Comparison of ENCODE assay signal across 9 cellular contexts in the genomic region with DNA sequence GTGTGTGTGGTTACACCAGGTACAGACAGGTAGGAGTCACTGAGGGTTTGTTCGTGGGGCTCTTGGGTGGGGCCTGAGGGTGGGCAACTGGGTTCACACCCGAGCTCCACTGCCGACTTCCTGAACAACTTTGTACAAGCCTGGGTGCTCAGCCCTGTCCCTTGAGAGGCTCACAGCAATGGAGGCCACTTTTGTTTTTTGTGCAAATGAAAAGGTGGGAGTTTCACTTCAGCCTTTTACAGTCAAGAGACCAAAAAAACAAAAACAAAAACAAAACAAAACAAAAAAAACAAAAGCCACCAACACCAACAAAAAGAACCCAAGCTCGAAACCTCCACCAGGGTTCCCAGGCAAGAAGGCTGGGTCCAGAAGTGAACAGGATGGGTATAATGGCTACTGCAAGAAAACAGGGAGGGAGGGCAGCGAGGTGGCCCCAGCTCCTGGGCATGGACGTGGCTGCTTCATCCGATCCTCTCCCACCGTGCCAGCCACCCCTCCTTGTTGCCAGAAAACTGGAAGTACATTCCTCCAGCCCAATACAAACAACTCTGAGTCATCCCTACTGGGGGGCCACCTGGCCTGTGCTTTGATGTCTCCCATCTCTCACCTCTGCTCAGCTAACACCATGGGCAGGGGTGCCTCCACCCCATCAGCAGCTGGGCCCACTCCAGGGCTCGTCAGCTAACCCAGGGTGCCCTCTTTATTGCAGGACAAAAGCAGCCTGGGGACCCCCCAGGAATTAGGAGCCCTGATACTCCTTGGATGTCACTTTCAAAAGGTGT. TPM values are rescaled to one million over a fixed set of nuclear protein-coding genes. Genes with fewer than 3 reads are reported as not detected.
DNase-seq lines count a peak whose midpoint lies in the region; ATAC-seq and TF ChIP-seq lines count a peak whose summit lies in the region.
"Had no signal": no experiment of that assay in that cellular context is flagged by ENCODE, and none has a peak within 500 bp of the region (broad histone marks: within the 10 kb centered on the region; RNA-seq: fewer than 3 reads in every experiment).

No MANE protein-coding gene starts in this region.

- H3K27me3 ChIP-seq in left lung, result no peaks in the 10 kb centered on the region
- H3K27me3 ChIP-seq in thyroid gland, result no peaks in the 10 kb centered on the region

- H3K9me3 Mint-ChIP-seq in activated T-helper 1 cell treated with anti-CD3 and anti-CD28 coated beads, Interleukin-12 subunit alpha, Interleukin-12 subunit beta, Interleukin-2, Interleukin-4 antibody, amounts not matched to agents 30 ng/mL and 10 ng/mL and 1 ng/mL, durations not matched to agents 14 hours and 24 hours and 36 hours, result no peaks in the 10 kb centered on the region

- H3K36me3 Mint-ChIP-seq in activated T-helper 1 cell treated with anti-CD3 and anti-CD28 coated beads, Interleukin-12 subunit alpha, Interleukin-12 subunit beta, Interleukin-2, Interleukin-4 antibody, amounts not matched to agents 30 ng/mL and 10 ng/mL and 1 ng/mL, durations not matched to agents 14 hours and 24 hours and 36 hours (ENCODE audit: low read depth), result peaks cover 7% of the 10 kb centered on the region

- H3K9me3 ChIP-seq in left lung (no peaks in the 10 kb centered on the region), thyroid gland (no peaks in the 10 kb centered on the region)

- TF ChIP-seq CTCF in left lung (IDR thresholded peaks at IDR 0.05) (no peak), thyroid gland (IDR thresholded peaks at IDR 0.05) (no peak)

- H3K4me3 Mint-ChIP-seq in activated T-helper 1 cell treated with anti-CD3 and anti-CD28 coated beads, Interleukin-12 subunit alpha, Interleukin-12 subunit beta, Interleukin-2, Interleukin-4 antibody, amounts not matched to agents 30 ng/mL and 10 ng/mL and 1 ng/mL, durations not matched to agents 14 hours and 24 hours and 36 hours, result peak overlapping the region; percentile 71

- DNase-seq in activated gamma-delta T cell treated with Interleukin-2 at 50 U/mL for 16 hours (peak; percentile 22), activated gamma-delta T cell (lab: John Stamatoyannopoulos, UW) (no peak), left lung (no peak), thyroid gland (peak; percentile 44 to 49), hypothalamus (lab: John Stamatoyannopoulos, UW) (no peak)
- DNase-seq in activated T-helper 1 cell treated with anti-CD3 and anti-CD28 coated beads, Interleukin-12 subunit alpha, Interleukin-12 subunit beta, Interleukin-2, Interleukin-4 antibody, amounts not matched to agents 30 ng/mL and 10 ng/mL and 1 ng/mL, durations not matched to agents 14 hours and 24 hours and 36 hours (ENCODE audit: low spot score), result no peak

- WGBS in thyroid gland, 2 donors, result 42 to 50% methylated on average over 9 of the region's 9 CpGs

- H3K4me1 Mint-ChIP-seq in activated T-helper 1 cell treated with anti-CD3 and anti-CD28 coated beads, Interleukin-12 subunit alpha, Interleukin-12 subunit beta, Interleukin-2, Interleukin-4 antibody, amounts not matched to agents 30 ng/mL and 10 ng/mL and 1 ng/mL, durations not matched to agents 14 hours and 24 hours and 36 hours (ENCODE audit: low read depth), result peaks cover 62% of the 10 kb centered on the region

- TF ChIP-seq POLR2A in thyroid gland (IDR thresholded peaks at IDR 0.05), result no peak

- ATAC-seq in left lung (no peak), HG03520 (IDR thresholded peaks at IDR 0.05; ENCODE audit: unreplicated experiment) (no peak), GM18870 (IDR thresholded peaks at IDR 0.05; ENCODE audit: unreplicated experiment) (no peak)

- peak overlapping the region; percentile 63 for H3K27ac Mint-ChIP-seq in activated T-helper 1 cell treated with anti-CD3 and anti-CD28 coated beads, Interleukin-12 subunit alpha, Interleukin-12 subunit beta, Interleukin-2, Interleukin-4 antibody, amounts not matched to agents 30 ng/mL and 10 ng/mL and 1 ng/mL, durations not matched to agents 14 hours and 24 hours and 36 hours

- peak overlapping the region; percentile 79 to 87 for H3K27ac ChIP-seq in left lung
- peak overlapping the region; percentile 80 to 88 (median 85) for H3K27ac ChIP-seq in thyroid gland

- peaks cover 33 to 84% of the 10 kb centered on the region in 2 donors for H3K4me1 ChIP-seq in left lung
- H3K4me1 ChIP-seq in thyroid gland, result peaks cover 39 to 51% of the 10 kb centered on the region in 2 donors

- no peaks in the 10 kb centered on the region for H3K27me3 Mint-ChIP-seq in activated T-helper 1 cell treated with anti-CD3 and anti-CD28 coated beads, Interleukin-12 subunit alpha, Interleukin-12 subunit beta, Interleukin-2, Interleukin-4 antibody, amounts not matched to agents 30 ng/mL and 10 ng/mL and 1 ng/mL, durations not matched to agents 14 hours and 24 hours and 36 hours (ENCODE audit: insufficient read depth)

- H3K36me3 ChIP-seq in left lung, result peaks cover 0 to 15% of the 10 kb centered on the region in 2 donors
- no peaks in the 10 kb centered on the region for H3K36me3 ChIP-seq in thyroid gland

- intact Hi-C loops in activated T-helper 1 cell treated with anti-CD3 and anti-CD28 coated beads, Interleukin-12 subunit alpha, Interleukin-12 subunit beta, Interleukin-2, Interleukin-4 antibody, amounts not matched to agents 30 ng/mL and 10 ng/mL and 1 ng/mL, durations not matched to agents 14 hours and 24 hours and 36 hours (cut with micrococcal nuclease), result no loop called here
- intact Hi-C loops in left lung (cut with DNase I) (no loop called here), thyroid gland (cut with DNase I) (loop anchor here (5.0 kb wide), 1 partner anchor 92 kb away; no protein-coding TSS in a partner anchor)

- H3K4me3 ChIP-seq in left lung, result peak overlapping the region in 1 of 2 donors; percentile 80
- H3K4me3 ChIP-seq in thyroid gland (replicated peaks in 1 of 3), result no peak overlapping the region

RNA-seq across cellular contexts. Expression of gene RHBDF2, which starts 2.1 kb away (rescaled TPM):
- total RNA-seq in activated T-helper 1 cell treated with anti-CD3 and anti-CD28 coated beads, Interleukin-12 subunit alpha, Interleukin-12 subunit beta, Interleukin-2, Interleukin-4 antibody, amounts not matched to agents 30 ng/mL and 10 ng/mL and 1 ng/mL, durations not matched to agents 14 hours and 24 hours and 36 hours, result 53.2 and 53.7 TPM in 2 replicates
- total RNA-seq in left lung (10 to 100 TPM; 24.9 to 61.7 TPM), thyroid gland (10 to 100 TPM; 16.4 to 31.1 (median 22.1) TPM)

RNA-seq across cellular contexts. Expression of gene AANAT, which starts 31.7 kb away (rescaled TPM):
- total RNA-seq in activated T-helper 1 cell treated with anti-CD3 and anti-CD28 coated beads, Interleukin-12 subunit alpha, Interleukin-12 subunit beta, Interleukin-2, Interleukin-4 antibody, amounts not matched to agents 30 ng/mL and 10 ng/mL and 1 ng/mL, durations not matched to agents 14 hours and 24 hours and 36 hours, result not detected in 2 replicates
- total RNA-seq in left lung (not detected), thyroid gland (under 1 TPM in 1 of 4 donors, not detected in 3; 0.81 TPM)
- total RNA-seq: urinary bladder had no signal

RNA-seq across cellular contexts. Expression of gene CYGB, which starts 38.4 kb away (rescaled TPM):
- not detected in 2 replicates for total RNA-seq in activated T-helper 1 cell treated with anti-CD3 and anti-CD28 coated beads, Interleukin-12 subunit alpha, Interleukin-12 subunit beta, Interleukin-2, Interleukin-4 antibody, amounts not matched to agents 30 ng/mL and 10 ng/mL and 1 ng/mL, durations not matched to agents 14 hours and 24 hours and 36 hours
- 10 to 100 TPM; 10.2 to 13.7 TPM for total RNA-seq in left lung
- 10 to 100 TPM; 14.7 to 32.3 (median 25.6) TPM for total RNA-seq in thyroid gland

RNA-seq across cellular contexts. Expression of gene PRCD, which starts 40.8 kb away (rescaled TPM):
- total RNA-seq in activated T-helper 1 cell treated with anti-CD3 and anti-CD28 coated beads, Interleukin-12 subunit alpha, Interleukin-12 subunit beta, Interleukin-2, Interleukin-4 antibody, amounts not matched to agents 30 ng/mL and 10 ng/mL and 1 ng/mL, durations not matched to agents 14 hours and 24 hours and 36 hours, result not detected in 2 replicates
- total RNA-seq in left lung (1 to 10 TPM; 1.3 to 2.9 TPM), thyroid gland (1 to 10 TPM; 1.5 to 8.3 (median 4.2) TPM)

RNA-seq across cellular contexts. Expression of gene UBE2O, which starts 46.1 kb away (rescaled TPM):
- 44.9 and 45.1 TPM in 2 replicates for total RNA-seq in activated T-helper 1 cell treated with anti-CD3 and anti-CD28 coated beads, Interleukin-12 subunit alpha, Interleukin-12 subunit beta, Interleukin-2, Interleukin-4 antibody, amounts not matched to agents 30 ng/mL and 10 ng/mL and 1 ng/mL, durations not matched to agents 14 hours and 24 hours and 36 hours
- 10 to 100 TPM; 20.1 to 23.2 TPM for total RNA-seq in left lung
- total RNA-seq in thyroid gland, result 10 to 100 TPM; 26.3 to 47.9 (median 37.3) TPM

Comparison
In these comparisons a context has a peak if more than half of its experiments do, and no peak if none do; other contexts are left out.
1. DNase-seq: peak in activated gamma-delta T cell treated with Interleukin-2 at 50 U/mL for 16 hours (single experiment) and thyroid gland (2 of 2); none in activated gamma-delta T cell (single experiment), activated T-helper 1 cell treated with anti-CD3 and anti-CD28 coated beads, Interleukin-12 subunit alpha, Interleukin-12 subunit beta, Interleukin-2, Interleukin-4 antibody, amounts not matched to agents 30 ng/mL and 10 ng/mL and 1 ng/mL, durations not matched to agents 14 hours and 24 hours and 36 hours (single experiment), left lung (0 of 2) and hypothalamus (0 of 51).